8 cellular contexts compared by ENCODE assay signal in genomic region chr4:189940178-189941004, GRCh38. TPM values are rescaled to one million over a fixed set of nuclear protein-coding genes. Genes with fewer than 3 reads are reported as not detected.
A peak's percentile ranks its signal among the peaks of the same experiment; 100 is the strongest.
DNase-seq lines count a peak whose midpoint lies in the region; ATAC-seq and TF ChIP-seq lines count a peak whose summit lies in the region.

TSS of gene FRG1 (plus strand) at chr4:189940872. CDS start at chr4:189941010, 138 bp downstream.

- peak within 1 kb of the TSS in 1 of 2 experiments; percentile 94 for H3K14ac ChIP-seq in mesenchymal stem cell (ENCODE audit: low read length in 2 of 2)

- H3K79me1 ChIP-seq in mesenchymal stem cell (replicated peaks; ENCODE audit: low read length, poor library complexity, severe bottlenecking), result peaks cover 2% of the 10 kb centered on the region

- H3K27me3 ChIP-seq in ectodermal cell (ENCODE audit: control insufficient read depth, insufficient read depth, low read length, poor library complexity, severe bottlenecking), result no peaks in the 10 kb centered on the region
- H3K27me3 ChIP-seq in mesenchymal stem cell (ENCODE audit: control insufficient read depth in 1 of 2, insufficient read depth in 1 of 2, low read length in 2 of 2), result no peaks in the 10 kb centered on the region

- H3K27ac Mint-ChIP-seq in activated CD4-positive, alpha-beta T cell treated with anti-CD3 and anti-CD28 coated beads, Interleukin-2, amount 10 ng/mL, durations not matched to agents 24 days and 14 days, result peak within 1 kb of the TSS; percentile 98

- H3K9ac ChIP-seq in mesenchymal stem cell (ENCODE audit: low read length), result peak within 1 kb of the TSS; percentile 96

- peak within 1 kb of the TSS; percentile 74 for H3K4me2 ChIP-seq in mesenchymal stem cell (ENCODE audit: low read length, poor library complexity, severe bottlenecking)

- H3K4me1 ChIP-seq in ectodermal cell (ENCODE audit: control insufficient read depth, insufficient read depth, low read length) (peaks cover 5% of the 10 kb centered on the region), mesenchymal stem cell (ENCODE audit: control insufficient read depth, insufficient read depth, low read depth, low read length) (peaks cover 4% of the 10 kb centered on the region)

- peak within 1 kb of the TSS; percentile 82 for H3K4me3 ChIP-seq in AG09309 (ENCODE audit: control insufficient read depth, low read depth, low read length)
- peak within 1 kb of the TSS; percentile 96 for H3K4me3 ChIP-seq in ectodermal cell (ENCODE audit: insufficient read depth, low read depth, low read length)
- H3K4me3 ChIP-seq in mesenchymal stem cell (ENCODE audit: insufficient read depth in 1 of 2, low read depth in 1 of 2, low read length in 2 of 2), result peak within 1 kb of the TSS; percentile 95 to 97

- H2AK5ac ChIP-seq in mesenchymal stem cell (ENCODE audit: low read length, severe bottlenecking), result no peak within 1 kb of the TSS

- H3K4ac ChIP-seq in mesenchymal stem cell (ENCODE audit: low read depth in 1 of 2, low read length in 2 of 2), result peak within 1 kb of the TSS; percentile 57 to 82

- no peak within 1 kb of the TSS for H2BK12ac ChIP-seq in mesenchymal stem cell (ENCODE audit: low read length in 2 of 2)

- 10 to 11% methylated on average over 70 of the region's 70 CpGs for WGBS in ectodermal cell, 2 experiments
- WGBS in mesenchymal stem cell, result 12% methylated on average over 53 of the region's 70 CpGs

- peak within 1 kb of the TSS; percentile 97 for H4K8ac ChIP-seq in mesenchymal stem cell (ENCODE audit: low read length)

- H3K9me3 Mint-ChIP-seq in activated CD4-positive, alpha-beta T cell treated with anti-CD3 and anti-CD28 coated beads, Interleukin-2, amount 10 ng/mL, durations not matched to agents 24 days and 14 days, result peaks cover 23% of the 10 kb centered on the region

- peak within 1 kb of the TSS; percentile 63 for H3K27ac ChIP-seq in ectodermal cell (ENCODE audit: insufficient read depth, low read depth, low read length, poor library complexity, severe bottlenecking)
- H3K27ac ChIP-seq in mesenchymal stem cell (ENCODE audit: low read length, poor library complexity, severe bottlenecking), result peak within 1 kb of the TSS; percentile 71

- peak within 1 kb of the TSS; percentile 90 for H3K4me3 Mint-ChIP-seq in activated CD4-positive, alpha-beta T cell treated with anti-CD3 and anti-CD28 coated beads, Interleukin-2, amount 10 ng/mL, durations not matched to agents 24 days and 14 days

- H3K36me3 ChIP-seq in ectodermal cell (ENCODE audit: control insufficient read depth, insufficient read depth, low read length) (no peaks in the 10 kb centered on the region), mesenchymal stem cell (ENCODE audit: control insufficient read depth in 1 of 2, insufficient read depth in 2 of 2, low read depth in 1 of 2, low read length in 2 of 2) (peaks cover 0 to 12% of the 10 kb centered on the region in 2 experiments)

- no peak within 1 kb of the TSS for H3K23ac ChIP-seq in mesenchymal stem cell (ENCODE audit: low read length in 2 of 2)

- ATAC-seq in GM19328 (IDR thresholded peaks at IDR 0.05; ENCODE audit: unreplicated experiment) (peak; percentile 99), HG03521 (IDR thresholded peaks at IDR 0.05; ENCODE audit: unreplicated experiment) (peak; percentile 99)

- H4K91ac ChIP-seq in mesenchymal stem cell (ENCODE audit: low read length), result peak within 1 kb of the TSS; percentile 84

- intact Hi-C loops in activated CD4-positive, alpha-beta T cell treated with anti-CD3 and anti-CD28 coated beads, Interleukin-2, amount 10 ng/mL, durations not matched to agents 24 days and 14 days (cut with micrococcal nuclease), result no loop called here

- peak within 1 kb of the TSS; percentile 93 to 94 for H3K18ac ChIP-seq in mesenchymal stem cell (ENCODE audit: low read depth in 1 of 2, low read length in 2 of 2)

- H3K9me3 ChIP-seq in ectodermal cell (ENCODE audit: control insufficient read depth, low read length), result no peaks in the 10 kb centered on the region
- H3K9me3 ChIP-seq in mesenchymal stem cell (ENCODE audit: control insufficient read depth, low read length), result no peaks in the 10 kb centered on the region

- H3K36me3 Mint-ChIP-seq in activated CD4-positive, alpha-beta T cell treated with anti-CD3 and anti-CD28 coated beads, Interleukin-2, amount 10 ng/mL, durations not matched to agents 24 days and 14 days (ENCODE audit: low read depth), result peaks cover 45% of the 10 kb centered on the region

- peaks cover 2% of the 10 kb centered on the region for H3K27me3 Mint-ChIP-seq in activated CD4-positive, alpha-beta T cell treated with anti-CD3 and anti-CD28 coated beads, Interleukin-2, amount 10 ng/mL, durations not matched to agents 24 days and 14 days

- H2BK5ac ChIP-seq in mesenchymal stem cell (ENCODE audit: low read depth, low read length, poor library complexity, severe bottlenecking), result no peak within 1 kb of the TSS

- H2BK120ac ChIP-seq in mesenchymal stem cell (ENCODE audit: low read depth, low read length), result no peak within 1 kb of the TSS

- H2BK15ac ChIP-seq in mesenchymal stem cell (ENCODE audit: low read depth, poor library complexity, severe bottlenecking), result no peak within 1 kb of the TSS

- DNase-seq in AG09309 (ENCODE audit: low read depth), result peak; percentile 84
- DNase-seq in activated CD4-positive, alpha-beta T cell treated with anti-CD3 and anti-CD28 coated beads, Interleukin-2, amount 10 ng/mL, durations not matched to agents 24 days and 14 days, result peak; percentile 99
- peak; percentile 97 for DNase-seq in mesenchymal stem cell
- peak; percentile 96 for DNase-seq in stimulated activated CD8-positive, alpha-beta memory T cell treated with anti-CD3 and anti-CD28 coated beads, Interleukin-15, amount 100 ng/mL, for 24 hours (ENCODE audit: low read depth)
- no peak for DNase-seq in kidney glomerular epithelial cell (lab: John Stamatoyannopoulos, UW)

- peaks cover 36% of the 10 kb centered on the region for H3K4me1 Mint-ChIP-seq in activated CD4-positive, alpha-beta T cell treated with anti-CD3 and anti-CD28 coated beads, Interleukin-2, amount 10 ng/mL, durations not matched to agents 24 days and 14 days

- H2AFZ ChIP-seq in mesenchymal stem cell (ENCODE audit: low read depth, low read length), result peak within 1 kb of the TSS; percentile 95

- TF ChIP-seq CTCF in AG09309 (IDR thresholded peaks at IDR 0.05; ENCODE audit: control insufficient read depth, insufficient read depth, low read depth, low read length, missing control alignments), result peak; percentile 96

RNA-seq across cellular contexts. Expression of gene FRG1, which starts in this region (rescaled TPM):
- 85.2 and 92.6 TPM in 2 replicates for total RNA-seq in activated CD4-positive, alpha-beta T cell treated with anti-CD3 and anti-CD28 coated beads, Interleukin-2, amount 10 ng/mL, durations not matched to agents 24 days and 14 days
- polyA plus RNA-seq in ectodermal cell (2013, experiment 1 of 4), result 63.5 TPM
- polyA plus RNA-seq in ectodermal cell (2013, experiment 2 of 4), result 57.2 TPM
- polyA plus RNA-seq in ectodermal cell (2013, experiment 3 of 4), result 56.2 TPM
- 61.9 TPM for polyA plus RNA-seq in ectodermal cell (2013, experiment 4 of 4)
- 81.2 TPM for polyA plus RNA-seq in mesenchymal stem cell (2013, experiment 1 of 2)
- polyA plus RNA-seq in mesenchymal stem cell (2013, experiment 2 of 2), result 81.7 TPM
